Comparison of ENCODE assay signal across 1 cellular context in the genomic region with DNA sequence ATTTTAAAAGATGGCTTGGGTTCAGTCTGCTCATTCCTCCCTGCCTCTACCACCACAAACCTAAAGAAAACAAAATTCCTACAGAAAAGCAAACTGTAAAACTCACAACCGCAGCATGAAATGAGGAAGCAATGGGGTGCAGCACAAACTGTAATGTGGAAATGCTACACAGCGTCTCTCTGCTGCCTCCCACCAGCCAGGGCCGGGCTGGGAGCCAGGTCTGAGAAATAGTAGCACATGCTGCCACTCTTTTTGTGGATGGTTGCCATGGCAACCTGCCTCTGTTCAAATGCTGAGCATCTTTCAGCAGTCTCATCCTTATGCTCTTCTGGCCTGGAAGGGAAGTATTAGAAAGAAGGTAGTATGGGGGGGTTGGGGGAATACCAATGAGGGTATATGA.
TF ChIP-seq lines count a peak whose summit lies in the region.

No MANE protein-coding gene starts in this region.

TF ChIP-seq in GM12878, 131 proteins besides CTCF, POLR2A, EP300 and RAD21 (continued from another document):
- TF ChIP-seq, protein P1, sequence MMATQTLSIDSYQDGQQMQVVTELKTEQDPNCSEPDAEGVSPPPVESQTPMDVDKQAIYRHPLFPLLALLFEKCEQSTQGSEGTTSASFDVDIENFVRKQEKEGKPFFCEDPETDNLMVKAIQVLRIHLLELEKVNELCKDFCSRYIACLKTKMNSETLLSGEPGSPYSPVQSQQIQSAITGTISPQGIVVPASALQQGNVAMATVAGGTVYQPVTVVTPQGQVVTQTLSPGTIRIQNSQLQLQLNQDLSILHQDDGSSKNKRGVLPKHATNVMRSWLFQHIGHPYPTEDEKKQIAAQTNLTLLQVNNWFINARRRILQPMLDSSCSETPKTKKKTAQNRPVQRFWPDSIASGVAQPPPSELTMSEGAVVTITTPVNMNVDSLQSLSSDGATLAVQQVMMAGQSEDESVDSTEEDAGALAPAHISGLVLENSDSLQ (IDR thresholded peaks at IDR 0.05), result 0 out of 2 replicates have a peak, but pooled peaks have one; percentile 35
- TF ChIP-seq YY1 (IDR thresholded peaks at IDR 0.05; ENCODE audit: low read depth, low read length) (no peak), BMI1 (IDR thresholded peaks at IDR 0.05; ENCODE audit: borderline replicate concordance) (peak; percentile 92), IKZF1 (conservative IDR thresholded peaks at IDR 0.05) (0 out of 2 replicates have a peak, but pooled peaks have one; percentile 54), EED (IDR thresholded peaks at IDR 0.05; ENCODE audit: low read depth) (0 out of 2 replicates have a peak, but pooled peaks have one; percentile 30)
